Comparison of ENCODE assay signal across 8 cellular contexts in genomic region chr19:7515471-7516226, GRCh38. TPM values are rescaled to one million over a fixed set of nuclear protein-coding genes. Genes with fewer than 3 reads are reported as not detected.
A peak's percentile ranks its signal among the peaks of the same experiment; 100 is the strongest.
DNase-seq lines count a peak whose midpoint lies in the region; ATAC-seq, FAIRE-seq and TF ChIP-seq lines count a peak whose summit lies in the region.

TSS of gene ZNF358 (plus strand) at chr19:7516103. CDS start at chr19:7519243, 3,140 bp downstream.

- no peak for DNase-seq in AG04450 (ENCODE audit: low read depth, low spot score)
- DNase-seq in GM12892 (ENCODE audit: insufficient read length), result peak; percentile 83
- peak; percentile 15 for DNase-seq in NCI-H526 treated with DMSO at 0.1 percent for 48 hours (lab: John Stamatoyannopoulos, UW)
- DNase-seq in germinal center (ENCODE audit: low spot score), result peak; percentile 46
- no peak for DNase-seq in ureter (ENCODE audit: low spot score)

- H3K4me3 Mint-ChIP-seq in activated naive CD4-positive, alpha-beta T cell treated with anti-CD3 and anti-CD28 coated beads, Interleukin-2, amount 50 U/mL, for 24 hours, result peak within 1 kb of the TSS; percentile 82
- peak within 1 kb of the TSS; percentile 94 to 96 (median 96) for H3K4me3 Mint-ChIP-seq in nephron

- H3K9me3 ChIP-seq in AG04450 (ENCODE audit: control insufficient read depth, insufficient read depth, low read length), result no peaks in the 10 kb centered on the region; the same call in 1 of the 2 replicates

- CTCF ChIA-PET in AG04450 (lab: Charles Lee), result no interaction called here

- peaks cover 2% of the 10 kb centered on the region for H3K36me3 Mint-ChIP-seq in activated naive CD4-positive, alpha-beta T cell treated with anti-CD3 and anti-CD28 coated beads, Interleukin-2, amount 50 U/mL, for 24 hours
- peaks cover 14% of the 10 kb centered on the region for H3K36me3 Mint-ChIP-seq in nephron (ENCODE audit: low read depth)

- H3K27me3 ChIP-seq in AG04450 (ENCODE audit: control insufficient read depth, insufficient read depth, low read length), result no peaks in the 10 kb centered on the region

- H3K27me3 Mint-ChIP-seq in activated naive CD4-positive, alpha-beta T cell treated with anti-CD3 and anti-CD28 coated beads, Interleukin-2, amount 50 U/mL, for 24 hours, result peaks cover 7% of the 10 kb centered on the region
- peaks cover 5% of the 10 kb centered on the region for H3K27me3 Mint-ChIP-seq in nephron (ENCODE audit: low read depth)

- no peak for FAIRE-seq in GM12892 (lab: Jason Lieb, UNC)

- POLR2A ChIA-PET in AG04450 (lab: Yijun Ruan, JAX), result interaction anchor here (0.5 to 2.5 kb wide), 6 partner anchors 10 to 161 kb away, joined by 3 to 6 read pairs (median 4); no protein-coding TSS in a partner anchor

- H3K27ac Mint-ChIP-seq in activated naive CD4-positive, alpha-beta T cell treated with anti-CD3 and anti-CD28 coated beads, Interleukin-2, amount 50 U/mL, for 24 hours, result peak within 1 kb of the TSS; percentile 80
- peak within 1 kb of the TSS; percentile 99 to 100 (median 99) for H3K27ac Mint-ChIP-seq in nephron

- peak within 1 kb of the TSS; percentile 75 for H3K4me3 ChIP-seq in AG04450 (ENCODE audit: low read depth, low read length)

- no peak for TF ChIP-seq POLR2A in GM12892 (IDR thresholded peaks at IDR 0.05; ENCODE audit: low read depth, low read length)

- H3K27ac ChIP-seq in AG04450 (ENCODE audit: low read depth, low read length), result peak within 1 kb of the TSS; percentile 57

- H3K9me3 Mint-ChIP-seq in activated naive CD4-positive, alpha-beta T cell treated with anti-CD3 and anti-CD28 coated beads, Interleukin-2, amount 50 U/mL, for 24 hours, result no peaks in the 10 kb centered on the region
- H3K9me3 Mint-ChIP-seq in nephron, result no peaks in the 10 kb centered on the region

- TF ChIP-seq CTCF in AG04450 (IDR thresholded peaks at IDR 0.05; ENCODE audit: low read depth, low read length) (no peak), nephron (IDR thresholded peaks at IDR 0.05; ENCODE audit: unreplicated experiment in 3 of 3) (no peak)

- peaks cover 17% of the 10 kb centered on the region for H3K4me1 Mint-ChIP-seq in activated naive CD4-positive, alpha-beta T cell treated with anti-CD3 and anti-CD28 coated beads, Interleukin-2, amount 50 U/mL, for 24 hours
- H3K4me1 Mint-ChIP-seq in nephron, result peaks cover 27% of the 10 kb centered on the region

- no peak for ATAC-seq in HG02759 (IDR thresholded peaks at IDR 0.05; ENCODE audit: unreplicated experiment)

RNA-seq across cellular contexts. Expression of gene ZNF358, which starts in this region (rescaled TPM):
- 20.7 and 29.5 TPM in 2 replicates for polyA plus RNA-seq in AG04450 (2011; rRNA removed)
- polyA minus RNA-seq in AG04450 (2011; rRNA and poly(A)+ RNA removed), result 22.2 and 32.3 TPM in 2 replicates
- polyA plus RNA-seq in GM12892 (2012; ENCODE audit: missing spikeins), result 0.72 TPM
- 34.3 TPM for total RNA-seq in ureter

Comparison
In these comparisons a context has a peak if more than half of its experiments do, and no peak if none do; other contexts are left out.
1. DNase-seq: peak in GM12892 (single experiment), NCI-H526 treated with DMSO at 0.1 percent for 48 hours (single experiment) and germinal center (single experiment); none in AG04450 (single experiment) and ureter (single experiment).